ENCODE assay signal across 26 cellular contexts in the genomic region with DNA sequence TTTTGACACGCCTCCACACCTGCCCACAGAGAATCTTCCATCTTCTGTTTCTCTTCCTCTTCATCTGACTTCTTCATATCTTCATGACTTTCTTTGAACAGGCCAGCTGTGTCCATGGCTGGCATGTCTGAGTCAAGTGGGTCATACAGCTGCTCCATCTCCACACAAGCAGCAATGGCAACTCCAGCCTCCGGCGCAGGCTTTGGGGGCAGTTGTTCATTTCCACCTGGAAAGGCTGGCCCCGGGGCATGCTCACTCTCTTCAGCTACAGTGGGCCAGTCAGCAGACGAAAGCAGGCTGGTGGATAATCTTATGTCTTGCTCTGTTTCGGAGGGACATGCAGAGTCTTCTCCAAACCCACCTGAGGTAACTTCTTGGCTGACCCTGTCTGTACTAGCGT.
"Had no signal": no experiment of that assay in that cellular context is flagged by ENCODE, and none has a peak within 500 bp of the region (broad histone marks: within the 10 kb centered on the region; RNA-seq: fewer than 3 reads in every experiment).

No MANE protein-coding gene starts in this region.

- H3K9me3 ChIP-seq: gastrocnemius medialis had no signal

- H3K4me3 ChIP-seq: coronary artery, dorsolateral prefrontal cortex, gastrocnemius medialis had no signal

- H3K36me3 ChIP-seq: brain microvascular endothelial cell, gastrocnemius medialis had no signal

- H3K27me3 ChIP-seq: brain microvascular endothelial cell, dorsolateral prefrontal cortex, foreskin keratinocyte, gastrocnemius medialis had no signal

- DNase-seq: activated CD4-positive, alpha-beta memory T cell treated with anti-CD3 and anti-CD28 coated beads, Interleukin-2, amount 10 ng/mL, durations not matched to agents 7 days and 5 days; activated CD4-positive, alpha-beta T cell treated with anti-CD3 and anti-CD28 coated beads for 1 hour; activated CD4-positive, alpha-beta T cell treated with anti-CD3 and anti-CD28 coated beads for 4 hours; activated CD4-positive, alpha-beta T cell treated with anti-CD3 and anti-CD28 coated beads, Interleukin-2, amount 10 ng/mL, durations not matched to agents 7 days and 5 days; activated CD4-positive, alpha-beta T cell treated with anti-CD3 and anti-CD28 coated beads, Interleukin-2, amount 50 U/mL, for 4 hours; activated CD8-positive, alpha-beta memory T cell treated with anti-CD3 and anti-CD28 coated beads, Interleukin-2, amount 50 U/mL, for 48 hours; activated gamma-delta T cell; activated naive CD4-positive, alpha-beta T cell; activated naive CD4-positive, alpha-beta T cell treated with anti-CD3 and anti-CD28 coated beads, Interleukin-2, amount 10 ng/mL, durations not matched to agents 7 days and 5 days; activated naive CD8-positive, alpha-beta T cell treated with anti-CD3 and anti-CD28 coated beads, Interleukin-2, amount 10 ng/mL, durations not matched to agents 7 days and 5 days; activated T-cell treated with anti-CD3 and anti-CD28 coated beads for 4 hours; activated T-cell treated with anti-CD3 and anti-CD28 coated beads, Interleukin-2, amount 50 U/mL, for 24 hours; activated T-cell treated with anti-CD3 and anti-CD28 coated beads, Interleukin-2, amount 50 U/mL, for 72 hours; brain microvascular endothelial cell; dorsolateral prefrontal cortex; effector memory CD4-positive, alpha-beta T cell; endodermal cell; foreskin keratinocyte; gastrocnemius medialis; glutamatergic neuron; T-helper 1 cell; T-helper 17 cell; T1000 had no signal

- H3K4me1 ChIP-seq: foreskin keratinocyte, gastrocnemius medialis had no signal

- ATAC-seq: activated naive CD4-positive, alpha-beta T cell treated with anti-CD3 and anti-CD28 coated beads, Interleukin-2, amount 50 U/mL, for 72 hours; activated T-cell treated with anti-CD3 and anti-CD28 coated beads, Interleukin-2, amount 50 U/mL, for 72 hours; esophagus mucosa; foreskin keratinocyte; gastrocnemius medialis; T-helper 17 cell had no signal

- H3K27ac ChIP-seq: brain microvascular endothelial cell, coronary artery, foreskin keratinocyte, gastrocnemius medialis had no signal
